1 cellular context compared by ENCODE assay signal in genomic region chr19:49850487-49851342, GRCh38.
TF ChIP-seq lines count a peak whose summit lies in the region.

TSS of gene PTOV1 (plus strand) at chr19:49851159.

TF ChIP-seq in K562, 482 proteins besides CTCF, POLR2A, EP300 and RAD21 (continued from another document and continues in another):
- TF ChIP-seq MGA (IDR thresholded peaks at IDR 0.05) (no peak), IRF2 (CRISPR knock-in tag; IDR thresholded peaks at IDR 0.05) (0 out of 2 replicates have a peak, but pooled peaks have one; percentile 51), POLR2AphosphoS2 (IDR thresholded peaks at IDR 0.05; ENCODE audit: low read length) (peak; percentile 84; the same call in 1 of the 2 replicates), ZNF609 (CRISPR knock-in tag; IDR thresholded peaks at IDR 0.05; ENCODE audit: borderline replicate concordance) (no peak), HNRNPL (IDR thresholded peaks at IDR 0.05; ENCODE audit: low read depth, low read length) (0 out of 2 replicates have a peak, but pooled peaks have one; percentile 57), PHB (CRISPR knock-in tag; IDR thresholded peaks at IDR 0.05) (0 out of 2 replicates have a peak, but pooled peaks have one; percentile 35), ZNF512 (tag; IDR thresholded peaks at IDR 0.05) (no peak), ZBTB11 (CRISPR knock-in tag; IDR thresholded peaks at IDR 0.05) (peak in 1 of 3 experiments; percentile 66; a peak in 2 of 6 replicates), RBBP5 (IDR thresholded peaks at IDR 0.05; ENCODE audit: borderline replicate concordance, insufficient read depth, low read length, poor library complexity, severe bottlenecking) (peak; percentile 87), ARID3B (CRISPR knock-in tag; IDR thresholded peaks at IDR 0.05; ENCODE audit: borderline replicate concordance) (peak; percentile 34; the same call in 1 of the 2 replicates), NCOA1 (IDR thresholded peaks at IDR 0.05; ENCODE audit: low read depth) (peak; percentile 35; the same call in 1 of the 2 replicates), ZNF232 (CRISPR knock-in tag; IDR thresholded peaks at IDR 0.05) (peak; percentile 76; the same call in 1 of the 2 replicates), SIN3B (IDR thresholded peaks at IDR 0.05; ENCODE audit: low read depth) (peak; percentile 81), ETV6 (IDR thresholded peaks at IDR 0.05; ENCODE audit: borderline replicate concordance in 1 of 2, low read depth in 2 of 2, low read length in 1 of 2) (peak in 1 of 2 experiments; percentile 65; a peak in 1 of 4 replicates), ETV6 (CRISPR knock-in tag; IDR thresholded peaks at IDR 0.05; ENCODE audit: borderline replicate concordance) (no peak), TBL1XR1 (IDR thresholded peaks at IDR 0.05; ENCODE audit: low read length in 2 of 2) (peak in 1 of 2 experiments; percentile 37; a peak in 1 of 4 replicates), HDAC3 (IDR thresholded peaks at IDR 0.05; ENCODE audit: borderline replicate concordance, partially characterized antibody) (no peak), KDM5B (IDR thresholded peaks at IDR 0.05; ENCODE audit: insufficient replicate concordance, low read depth, low read length) (peak; percentile 62), TARDBP (IDR thresholded peaks at IDR 0.05) (peak; percentile 87; the same call in 1 of the 2 replicates), CBX1 (IDR thresholded peaks at IDR 0.05; ENCODE audit: low read depth) (0 out of 2 replicates have a peak, but pooled peaks have one; percentile 73), SOX6 (IDR thresholded peaks at IDR 0.05) (peak; percentile 47), SMARCA5 (IDR thresholded peaks at IDR 0.05) (no peak), GABPA (tag; conservative IDR thresholded peaks at IDR 0.05; ENCODE audit: low read depth) (peak; percentile 53; the same call in 1 of the 2 replicates), MBD1 (CRISPR knock-in tag; IDR thresholded peaks at IDR 0.05) (no peak), HNRNPLL (IDR thresholded peaks at IDR 0.05; ENCODE audit: low read depth, low read length, poor library complexity, severe bottlenecking) (no peak)
